Comparison of ENCODE assay signal across 25 cellular contexts in the genomic region with DNA sequence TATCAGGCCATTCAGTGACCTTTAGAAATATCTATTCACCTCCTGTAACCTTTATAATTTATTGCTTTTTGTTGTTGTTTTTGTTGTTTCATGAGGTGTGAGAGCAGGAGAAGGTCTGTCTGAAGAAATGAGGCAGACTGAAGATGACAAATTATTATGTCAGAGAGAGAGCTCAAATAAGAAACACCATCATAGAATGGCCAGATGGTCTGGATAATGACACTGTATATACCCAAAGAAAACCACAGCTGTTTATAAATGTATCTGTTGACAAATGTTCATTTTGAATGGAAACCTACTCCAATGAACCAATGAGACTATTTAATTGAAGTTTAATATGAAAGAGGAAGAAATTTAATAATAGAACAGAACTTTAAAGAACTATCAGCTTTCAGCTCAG.
"Had no signal": no experiment of that assay in that cellular context is flagged by ENCODE, and none has a peak within 500 bp of the region (broad histone marks: within the 10 kb centered on the region; RNA-seq: fewer than 3 reads in every experiment).

No MANE protein-coding gene starts in this region.

- DNase-seq: activated CD4-positive, alpha-beta T cell treated with anti-CD3 and anti-CD28 coated beads for 36 hours; activated CD4-positive, CD25-positive, alpha-beta regulatory T cell; activated CD8-positive, alpha-beta memory T cell treated with anti-CD3 and anti-CD28 coated beads for 24 hours; activated effector memory CD4-positive, alpha-beta T cell treated with Interleukin-2 at 50 U/mL for 16 hours; activated naive CD4-positive, alpha-beta T cell treated with Interleukin-2 at 50 U/mL for 16 hours; anterior cingulate cortex; effector CD8-positive, alpha-beta T cell; esophagus squamous epithelium; heart left ventricle; hypothalamus; immature natural killer cell; kidney; left colon; mammary epithelial cell; naive thymus-derived CD4-positive, alpha-beta T cell; ovary; right lobe of liver; stimulated activated CD4-positive, alpha-beta T cell treated with anti-CD3 and anti-CD28 coated beads, Interleukin-12 subunit alpha, Interleukin-12 subunit beta, amount 100 ng/mL, for 4 hours; stimulated activated CD4-positive, alpha-beta T cell treated with anti-CD3 and anti-CD28 coated beads, Interleukin-4, amount 100 ng/mL, for 1 hour; stimulated activated naive CD8-positive, alpha-beta T cell treated with anti-CD3 and anti-CD28 coated beads, Interleukin-15, Interleukin-2, amounts not matched to agents 100 U/mL and 50 U/mL, for 24 hours; testis; trophoblast cell; uterus had no signal

- H3K9me3 ChIP-seq: esophagus squamous epithelium, heart left ventricle, ovary, right lobe of liver, testis, uterus had no signal

- H3K4me1 ChIP-seq: esophagus squamous epithelium, heart left ventricle, testis, uterus had no signal

- H3K36me3 ChIP-seq: esophagus squamous epithelium, heart left ventricle, ovary, right lobe of liver had no signal

- H3K4me3 ChIP-seq: esophagus squamous epithelium, heart left ventricle, ovary, right lobe of liver, skin epidermis, testis, uterus had no signal

- H3K27ac ChIP-seq: epithelial cell of prostate, esophagus squamous epithelium, heart left ventricle, ovary, right lobe of liver, skin epidermis, testis, uterus had no signal

- H3K27me3 ChIP-seq: esophagus squamous epithelium, heart left ventricle, ovary, right lobe of liver, testis, uterus had no signal
